Comparison of ENCODE assay signal across 9 cellular contexts in genomic region chr10:69439813-69440506, GRCh38. TPM values are rescaled to one million over a fixed set of nuclear protein-coding genes. Genes with fewer than 3 reads are reported as not detected.
DNase-seq lines count a peak whose midpoint lies in the region.
"Had no signal": no experiment of that assay in that cellular context is flagged by ENCODE, and none has a peak within 500 bp of the region (broad histone marks: within the 10 kb centered on the region; RNA-seq: fewer than 3 reads in every experiment).

No MANE protein-coding gene starts in this region.

- H3K27me3 ChIP-seq in GM23248 (replicated peaks; ENCODE audit: insufficient read depth): no peaks in the 10 kb centered on the region
- H3K27me3 ChIP-seq in skeletal muscle satellite cell (ENCODE audit: control insufficient read depth, insufficient read depth, low read length): no peaks in the 10 kb centered on the region

- no peak overlapping the region for H2AFZ ChIP-seq in GM23248

- no peaks in the 10 kb centered on the region for H4K20me1 ChIP-seq in GM23248 (ENCODE audit: insufficient read depth)

- no peaks in the 10 kb centered on the region for H3K79me2 ChIP-seq in GM23248 (ENCODE audit: insufficient read depth)

- H3K4me1 ChIP-seq in GM23248 (ENCODE audit: insufficient read depth) (peaks cover 27% of the 10 kb centered on the region), skeletal muscle satellite cell (ENCODE audit: control insufficient read depth, insufficient read depth, low read length) (peaks cover 31% of the 10 kb centered on the region)

- H3K27ac ChIP-seq in GM23248 (peak overlapping the region; percentile 61), epithelial cell of prostate (peak overlapping the region; percentile 87)

- in situ Hi-C loops in GM23248 (cut with MboI): no loop called here

- H3K36me3 ChIP-seq in GM23248 (ENCODE audit: low read depth) (no peaks in the 10 kb centered on the region), skeletal muscle satellite cell (ENCODE audit: insufficient read depth, low read length) (no peaks in the 10 kb centered on the region)

- H3K9me2 ChIP-seq in GM23248 (ENCODE audit: insufficient read depth): no peaks in the 10 kb centered on the region

- H3F3A ChIP-seq in GM23248 (ENCODE audit: insufficient read depth): peaks cover 28% of the 10 kb centered on the region

- WGBS in GM23248 (ENCODE audit: low coverage in 1 of 2, low lambda C conversion rate in 2 of 2, missing lambda C conversion rate in 2 of 2), 2 experiments: 22 to 30% methylated on average over 3 to 5 of the region's 5 CpGs

- peak; percentile 83 for DNase-seq in GM23248
- peak; percentile 33 to 76 for DNase-seq in NCI-H524 (lab: John Stamatoyannopoulos, UW)
- no peak for DNase-seq in epithelial cell of prostate (ENCODE audit: low read depth, low spot score)
- DNase-seq in GM19238 (ENCODE audit: insufficient read length, low spot score): no peak
- DNase-seq in activated CD4-positive, alpha-beta T cell treated with anti-CD3 and anti-CD28 coated beads for 4 hours: no peak
- DNase-seq in NCI-H1092 treated with DMSO at 0.1 percent for 48 hours (lab: John Stamatoyannopoulos, UW): no peak
- DNase-seq: activated T-cell treated with anti-CD3 and anti-CD28 coated beads, Interleukin-2, amount 50 U/mL, for 24 hours; naive B cell had no signal

- H3K9me3 ChIP-seq in GM23248 (ENCODE audit: low read depth) (no peaks in the 10 kb centered on the region), skeletal muscle satellite cell (replicated peaks; ENCODE audit: low read length) (no peaks in the 10 kb centered on the region)

- H3K9ac ChIP-seq in GM23248 (no peak overlapping the region), skeletal muscle satellite cell (ENCODE audit: low read depth, low read length) (no peak overlapping the region)

- H3K4me3 ChIP-seq in GM23248 (no peak overlapping the region), skeletal muscle satellite cell (ENCODE audit: low read length) (no peak overlapping the region)

- H3K4me2 ChIP-seq in GM23248 (ENCODE audit: unreplicated experiment) (peak overlapping the region; percentile 73), skeletal muscle satellite cell (ENCODE audit: low read length) (peak overlapping the region; percentile 66)

RNA-seq across cellular contexts. Expression of gene TSPAN15, which starts 11.3 kb away (rescaled TPM):
- total RNA-seq in GM23248 (2014; rRNA removed; shearing (Covaris generic)): not detected in 2 replicates
- polyA plus RNA-seq in GM23248 (2016; fragmentation: Nextera tagmentation; extraction: Ambion mirVana): 0.29 and 0.34 TPM in 2 replicates
- total RNA-seq in skeletal muscle satellite cell (2012; rRNA removed): 0.22 and 0.25 TPM in 2 replicates

RNA-seq across cellular contexts. Expression of gene TACR2, which starts 23.2 kb away (rescaled TPM):
- 0.54 TPM in 1 of 2 replicates, not detected in the other for total RNA-seq in GM23248 (2014; rRNA removed; shearing (Covaris generic))
- 0.24 and 0.25 TPM in 2 replicates for polyA plus RNA-seq in GM23248 (2016; fragmentation: Nextera tagmentation; extraction: Ambion mirVana)
- 0.44 TPM in 1 of 2 replicates, not detected in the other for total RNA-seq in skeletal muscle satellite cell (2012; rRNA removed)

Comparison
In these comparisons a context has a peak if more than half of its experiments do, and no peak if none do; other contexts are left out.
1. DNase-seq: peak in GM23248 (single experiment) and NCI-H524 (2 of 2); none in epithelial cell of prostate (single experiment), GM19238 (single experiment), activated CD4-positive, alpha-beta T cell treated with anti-CD3 and anti-CD28 coated beads for 4 hours (0 of 2) and NCI-H1092 treated with DMSO at 0.1 percent for 48 hours (single experiment).